In genomic region chr3:18751514-18751913, GRCh38 we compare ENCODE assay signal across 16 cellular contexts.
DNase-seq lines count a peak whose midpoint lies in the region; ATAC-seq, FAIRE-seq and TF ChIP-seq lines count a peak whose summit lies in the region.
"Had no signal": no experiment of that assay in that cellular context is flagged by ENCODE, and none has a peak within 500 bp of the region (broad histone marks: within the 10 kb centered on the region; RNA-seq: fewer than 3 reads in every experiment).

No MANE protein-coding gene starts in this region.

- intact Hi-C loops in ovary (cut with DNase I) = no loop called here

- no peaks in the 10 kb centered on the region for H3K36me3 ChIP-seq in H7 (replicated peaks; ENCODE audit: control insufficient read depth, insufficient read depth, low read length)
- no peaks in the 10 kb centered on the region for H3K36me3 ChIP-seq in ovary
- H3K36me3 ChIP-seq: uterus, WERI-Rb-1 had no signal

- no peak for TF ChIP-seq POLR2A in ovary (IDR thresholded peaks at IDR 0.05)

- WGBS in ovary, 3 donors = 46 to 64% (median 60%) methylated on average over 1 of the region's 1 CpG

- DNase-seq in DMS153 (lab: John Stamatoyannopoulos, UW) (peak; percentile 82), NCI-H510A treated with DMSO at 0.1 percent for 48 hours (lab: John Stamatoyannopoulos, UW) (peak; percentile 71), H7 (no peak), ovary (no peak), frontal cortex (ENCODE audit: low spot score in 2 of 2) (no peak), NCI-H446 treated with DMSO at 0.1 percent for 48 hours (lab: John Stamatoyannopoulos, UW) (no peak)
- DNase-seq: amniotic stem cell, psoas muscle, SK-N-SH, uterus, WERI-Rb-1 had no signal

- ATAC-seq in GM19043 (IDR thresholded peaks at IDR 0.05; ENCODE audit: low read depth, unreplicated experiment) = peak; percentile 64
- peak; percentile 59 for ATAC-seq in HG03342 (IDR thresholded peaks at IDR 0.05; ENCODE audit: unreplicated experiment)
- ATAC-seq: psoas muscle had no signal

- no peaks in the 10 kb centered on the region for H3K27me3 ChIP-seq in H7 (ENCODE audit: control insufficient read depth, insufficient read depth, low read length)
- H3K27me3 ChIP-seq in ovary = no peaks in the 10 kb centered on the region
- H3K27me3 ChIP-seq: uterus had no signal

- FAIRE-seq in frontal cortex (lab: Jason Lieb, UNC) = no peak
- FAIRE-seq: colon, H54 had no signal

- H3K4me3 ChIP-seq in H7 (ENCODE audit: insufficient read depth, low read depth, low read length) (no peak overlapping the region), ovary (no peak overlapping the region)
- H3K4me3 ChIP-seq: psoas muscle, uterus had no signal

- no peaks in the 10 kb centered on the region for H3K4me1 ChIP-seq in ovary (ENCODE audit: insufficient read depth)
- H3K4me1 ChIP-seq: psoas muscle, uterus had no signal

- no peaks in the 10 kb centered on the region for H3K9me3 ChIP-seq in ovary
- H3K9me3 ChIP-seq: psoas muscle, SK-N-SH, uterus had no signal

- TF ChIP-seq EP300 in ovary (IDR thresholded peaks at IDR 0.05) = no peak

- H3K27ac ChIP-seq in ovary = no peak overlapping the region
- H3K27ac ChIP-seq: KMS-11, psoas muscle, uterus, WERI-Rb-1 had no signal

- no peak for TF ChIP-seq CTCF in ovary (IDR thresholded peaks at IDR 0.05)

Comparison
In these comparisons a context has a peak if more than half of its experiments do, and no peak if none do; other contexts are left out.
1. DNase-seq: peak in DMS153 (single experiment) and NCI-H510A treated with DMSO at 0.1 percent for 48 hours (single experiment); none in H7 (single experiment), ovary (0 of 5), frontal cortex (0 of 2) and NCI-H446 treated with DMSO at 0.1 percent for 48 hours (single experiment).